In the genomic region with DNA sequence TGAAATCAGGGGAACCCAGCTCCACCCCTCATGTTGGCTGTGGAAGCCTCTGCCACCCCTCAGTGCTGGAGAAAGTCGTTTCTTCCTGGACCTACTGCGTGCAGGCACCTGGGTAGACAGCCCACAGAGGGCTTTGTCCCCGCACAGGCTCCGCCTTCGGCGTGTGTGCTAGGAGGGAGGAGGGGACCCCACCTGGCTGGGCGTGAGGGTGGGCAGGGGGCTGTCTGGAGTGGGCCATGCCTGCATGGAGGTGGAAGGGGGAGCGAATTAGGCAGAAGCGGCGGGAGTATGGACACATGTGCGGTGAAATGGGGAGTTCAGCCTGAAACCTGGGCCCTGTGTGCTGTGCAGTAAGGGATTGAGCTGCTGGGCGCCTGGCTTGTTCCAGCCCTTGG, we compare ENCODE assay signal across 1 cellular context.
TF ChIP-seq lines count a peak whose summit lies in the region.

No MANE protein-coding gene starts in this region.

TF ChIP-seq in A549, 52 proteins besides CTCF, POLR2A, EP300 and RAD21 (continued from another document):
- TF ChIP-seq BCL3 (IDR thresholded peaks at IDR 0.05) (no peak), E2F6 (IDR thresholded peaks at IDR 0.05; ENCODE audit: borderline replicate concordance, low read depth) (no peak), FOSL2 (IDR thresholded peaks at IDR 0.05) (no peak), FOSL2 (CRISPR knock-in tag; IDR thresholded peaks at IDR 0.05) (no peak), POLR2AphosphoS2 (conservative IDR thresholded peaks at IDR 0.05; ENCODE audit: low read length) (no peak)
- TF ChIP-seq, protein P1, sequence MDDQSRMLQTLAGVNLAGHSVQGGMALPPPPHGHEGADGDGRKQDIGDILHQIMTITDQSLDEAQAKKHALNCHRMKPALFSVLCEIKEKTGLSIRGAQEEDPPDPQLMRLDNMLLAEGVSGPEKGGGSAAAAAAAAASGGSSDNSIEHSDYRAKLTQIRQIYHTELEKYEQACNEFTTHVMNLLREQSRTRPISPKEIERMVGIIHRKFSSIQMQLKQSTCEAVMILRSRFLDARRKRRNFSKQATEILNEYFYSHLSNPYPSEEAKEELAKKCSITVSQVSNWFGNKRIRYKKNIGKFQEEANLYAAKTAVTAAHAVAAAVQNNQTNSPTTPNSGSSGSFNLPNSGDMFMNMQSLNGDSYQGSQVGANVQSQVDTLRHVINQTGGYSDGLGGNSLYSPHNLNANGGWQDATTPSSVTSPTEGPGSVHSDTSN (IDR thresholded peaks at IDR 0.05), result no peak
TF ChIP-seq in A549: peak in this region for 0.
